9 cellular contexts compared by ENCODE assay signal in the genomic region with DNA sequence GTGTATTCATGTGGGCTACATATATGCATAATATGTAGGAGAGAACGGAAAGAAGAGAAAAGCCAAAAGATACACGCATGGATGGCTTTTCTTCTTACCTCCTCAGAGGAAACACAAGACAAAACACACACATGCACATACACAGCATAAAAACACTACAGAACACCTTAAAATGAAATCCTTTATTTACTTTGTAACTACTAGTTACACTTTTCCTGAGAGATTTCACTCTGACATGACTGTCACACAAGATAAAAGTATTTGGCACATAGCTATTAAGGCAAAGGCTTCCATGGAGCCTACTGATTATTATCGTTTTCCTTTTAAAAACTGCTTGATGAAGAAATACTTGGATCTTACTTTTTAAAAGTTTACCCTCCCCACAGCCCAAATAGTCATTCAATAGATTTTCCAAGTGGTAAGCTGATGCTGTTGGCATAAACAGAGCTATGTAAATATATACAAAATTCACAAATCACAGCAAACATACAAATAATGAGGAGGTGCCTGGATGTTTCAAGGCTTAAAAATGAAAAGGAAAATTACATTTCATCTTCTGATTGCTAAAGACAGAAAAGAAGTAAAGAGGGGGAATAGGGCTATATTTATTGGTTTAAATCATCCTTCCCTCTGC. TPM values are rescaled to one million over a fixed set of nuclear protein-coding genes. Genes with fewer than 3 reads are reported as not detected.
DNase-seq lines count a peak whose midpoint lies in the region; ATAC-seq and TF ChIP-seq lines count a peak whose summit lies in the region.
"Had no signal": no experiment of that assay in that cellular context is flagged by ENCODE, and none has a peak within 500 bp of the region (broad histone marks: within the 10 kb centered on the region; RNA-seq: fewer than 3 reads in every experiment).

No MANE protein-coding gene starts in this region.

- DNase-seq in CD14-positive monocyte (ENCODE audit: low spot score) = no peak
- DNase-seq in SK-N-MC (ENCODE audit: low read depth, low spot score) = no peak
- peak; percentile 84 for DNase-seq in fibroblast of gingiva (ENCODE audit: low read depth)
- DNase-seq in pons (ENCODE audit: low spot score) = peak; percentile 66
- DNase-seq in posterior vena cava (ENCODE audit: low spot score) = no peak
- DNase-seq in occipital lobe (lab: John Stamatoyannopoulos, UW) = no peak
- no peak for DNase-seq in Calu3
- DNase-seq: NCI-H187 treated with DMSO at 0.1 percent for 48 hours had no signal

- no peaks in the 10 kb centered on the region for H3K27me3 Mint-ChIP-seq in CD14-positive monocyte (ENCODE audit: low read depth in 3 of 3)
- no peaks in the 10 kb centered on the region for H3K27me3 Mint-ChIP-seq in Calu3 (ENCODE audit: unreplicated experiment)

- peak overlapping the region; percentile 99 for H3K27ac ChIP-seq in SK-N-MC

- H3K9ac ChIP-seq in SK-N-MC (ENCODE audit: insufficient read length) = peak overlapping the region; percentile 96

- peaks cover 96 to 98% of the 10 kb centered on the region in 2 donors for H3K36me3 Mint-ChIP-seq in CD14-positive monocyte
- H3K36me3 Mint-ChIP-seq in Calu3 (ENCODE audit: insufficient read depth, unreplicated experiment) = no peaks in the 10 kb centered on the region

- no TSS peak for BruUV-seq in Calu3 (replicated peaks; lab: Mats Ljungman, UMichigan)

- H3K9me3 ChIP-seq in SK-N-MC (ENCODE audit: low read depth, low read length) = no peaks in the 10 kb centered on the region

- H3K4me3 ChIP-seq in SK-N-MC = peak overlapping the region; percentile 92

- H3K36me3 ChIP-seq in SK-N-MC (ENCODE audit: insufficient read depth, low read length) = peaks cover 83% of the 10 kb centered on the region

- intact Hi-C loops in CD14-positive monocyte (cut with micrococcal nuclease) = no loop called here
- intact Hi-C loops in posterior vena cava (cut with DNase I) = loop anchor here in 1 of 2 donors (10.0 kb wide), 1 partner anchor 1243 kb away; no protein-coding TSS in a partner anchor
- intact Hi-C loops in Calu3 (cut with micrococcal nuclease; ENCODE audit: unreplicated experiment) = loop anchor here (10.0 kb wide), 2 partner anchors 187 to 1243 kb away; no protein-coding TSS in a partner anchor

- H3K4me1 Mint-ChIP-seq in CD14-positive monocyte (peaks cover 78% of the 10 kb centered on the region), Calu3 (ENCODE audit: low read depth, unreplicated experiment) (no peaks in the 10 kb centered on the region)

- H3K9me3 Mint-ChIP-seq in CD14-positive monocyte (peaks cover 0 to 4% (median 0%) of the 10 kb centered on the region in 7 donors), Calu3 (ENCODE audit: low read depth, unreplicated experiment) (no peaks in the 10 kb centered on the region)

- TF ChIP-seq CTCF in CD14-positive monocyte (IDR thresholded peaks at IDR 0.05) = no peak
- no peak for TF ChIP-seq CTCF in Calu3 (IDR thresholded peaks at IDR 0.05; ENCODE audit: unreplicated experiment)

- CTCF ChIA-PET in Calu3 (lab: Charles Lee) = no interaction called here

- no peak for ATAC-seq in GM18502 (IDR thresholded peaks at IDR 0.05; ENCODE audit: poor library complexity, unreplicated experiment)

- H3K27ac Mint-ChIP-seq in CD14-positive monocyte = peak overlapping the region in 6 of 7 donors; percentile 98 to 100 (median 98)
- no peak overlapping the region for H3K27ac Mint-ChIP-seq in Calu3 (ENCODE audit: unreplicated experiment)

- H3K4me3 Mint-ChIP-seq in CD14-positive monocyte = peak overlapping the region; percentile 97 to 99
- H3K4me3 Mint-ChIP-seq in Calu3 (ENCODE audit: low read depth, unreplicated experiment) = no peak overlapping the region

RNA-seq across cellular contexts. Expression of a gene that starts 8.6 kb away (rescaled TPM):
- 10 to 100 TPM; 76.8 to 93.8 TPM for polyA plus RNA-seq in CD14-positive monocyte
- total RNA-seq in posterior vena cava (100 to 1,000 TPM; 246 to 288 TPM), occipital lobe (430 TPM), Calu3 (2022) (0.32 and 0.97 TPM in 2 replicates)

Comparison
In these comparisons a context has a peak if more than half of its experiments do, and no peak if none do; other contexts are left out.
1. DNase-seq: peak in fibroblast of gingiva (single experiment) and pons (single experiment); none in CD14-positive monocyte (single experiment), SK-N-MC (single experiment), posterior vena cava (single experiment), occipital lobe (single experiment) and Calu3 (single experiment).
2. RNA of a gene that starts 8.6 kb away (total RNA-seq): 430 TPM in occipital lobe (single experiment) and 246 to 288 TPM in posterior vena cava; 0.32 to 0.97 TPM in Calu3; every median in the first group is over 100 times any median in the second.